Comparison of ENCODE assay signal across 8 cellular contexts in genomic region chr3:64023861-64024223, GRCh38. TPM values are rescaled to one million over a fixed set of nuclear protein-coding genes. Genes with fewer than 3 reads are reported as not detected.
DNase-seq lines count a peak whose midpoint lies in the region; ATAC-seq and TF ChIP-seq lines count a peak whose summit lies in the region.

No MANE protein-coding gene starts in this region.

- peaks cover 7 to 31% (median 16%) of the 10 kb centered on the region in 3 donors for H3K4me1 ChIP-seq in esophagus squamous epithelium

- H3K4me1 Mint-ChIP-seq in stimulated activated effector memory CD8-positive, alpha-beta T cell treated with anti-CD3 and anti-CD28 coated beads, Interleukin-12 subunit alpha, Interleukin-12 subunit beta, amount 100 ng/mL, for 72 hours = peaks cover 12% of the 10 kb centered on the region

- H3K4me3 ChIP-seq in esophagus squamous epithelium = peak overlapping the region; percentile 59 to 97 (median 74)

- no peaks in the 10 kb centered on the region for H3K9me3 Mint-ChIP-seq in stimulated activated effector memory CD8-positive, alpha-beta T cell treated with anti-CD3 and anti-CD28 coated beads, Interleukin-12 subunit alpha, Interleukin-12 subunit beta, amount 100 ng/mL, for 72 hours

- TF ChIP-seq CTCF in esophagus squamous epithelium (IDR thresholded peaks at IDR 0.05) = no peak

- no peak for ATAC-seq in stimulated activated effector memory CD8-positive, alpha-beta T cell treated with anti-CD3 and anti-CD28 coated beads, Interleukin-12 subunit alpha, Interleukin-12 subunit beta, amount 100 ng/mL, for 72 hours
- no peak for ATAC-seq in GM21447 (IDR thresholded peaks at IDR 0.05; ENCODE audit: unreplicated experiment)
- no peak for ATAC-seq in GM18870 (IDR thresholded peaks at IDR 0.05; ENCODE audit: unreplicated experiment)

- peak overlapping the region; percentile 84 for H3K4me3 Mint-ChIP-seq in stimulated activated effector memory CD8-positive, alpha-beta T cell treated with anti-CD3 and anti-CD28 coated beads, Interleukin-12 subunit alpha, Interleukin-12 subunit beta, amount 100 ng/mL, for 72 hours

- peak overlapping the region in 3 of 4 donors; percentile 82 to 90 (median 83) for H3K27ac ChIP-seq in esophagus squamous epithelium

- DNase-seq in DMS53 (lab: John Stamatoyannopoulos, UW) (peak; percentile 12), DMS53 treated with DMSO at 0.1 percent for 48 hours (lab: John Stamatoyannopoulos, UW; ENCODE audit: unreplicated experiment) (no peak), RPMI7951 (ENCODE audit: low read depth) (peak; percentile 51), esophagus squamous epithelium (lab: John Stamatoyannopoulos, UW) (no peak), medulla oblongata (ENCODE audit: extremely low spot score) (no peak)
- no peak for DNase-seq in stimulated activated effector memory CD8-positive, alpha-beta T cell treated with anti-CD3 and anti-CD28 coated beads, Interleukin-12 subunit alpha, Interleukin-12 subunit beta, amount 100 ng/mL, for 72 hours (ENCODE audit: low spot score in 2 of 2)

- WGBS in esophagus squamous epithelium, 2 donors = 64 to 66% methylated on average over 5 of the region's 5 CpGs

- TF ChIP-seq POLR2A in esophagus squamous epithelium (IDR thresholded peaks at IDR 0.05) = no peak

- no peaks in the 10 kb centered on the region for H3K9me3 ChIP-seq in esophagus squamous epithelium

- intact Hi-C loops in esophagus squamous epithelium (cut with DNase I) = no loop called here

- H3K36me3 ChIP-seq in esophagus squamous epithelium = peaks cover 0 to 29% (median under 1%) of the 10 kb centered on the region in 3 donors

- peak overlapping the region; percentile 93 for H3K27ac Mint-ChIP-seq in stimulated activated effector memory CD8-positive, alpha-beta T cell treated with anti-CD3 and anti-CD28 coated beads, Interleukin-12 subunit alpha, Interleukin-12 subunit beta, amount 100 ng/mL, for 72 hours

- H3K36me3 Mint-ChIP-seq in stimulated activated effector memory CD8-positive, alpha-beta T cell treated with anti-CD3 and anti-CD28 coated beads, Interleukin-12 subunit alpha, Interleukin-12 subunit beta, amount 100 ng/mL, for 72 hours = no peaks in the 10 kb centered on the region

- H3K27me3 ChIP-seq in esophagus squamous epithelium = peaks cover 0 to 3% (median 0%) of the 10 kb centered on the region in 4 donors

RNA-seq across cellular contexts. Expression of gene PSMD6, which starts 0.5 kb away (rescaled TPM):
- 174 and 175 TPM in 2 replicates for total RNA-seq in RPMI7951 (2014; rRNA removed; shearing (Covaris generic))
- total RNA-seq in esophagus squamous epithelium = 100 to 1,000 TPM in 1 of 4 donors, 10 to 100 TPM in 3; 53.1 to 102 (median 81.6) TPM

Comparison
In these comparisons a context has a peak if more than half of its experiments do, and no peak if none do; other contexts are left out.
1. DNase-seq: peak in DMS53 (single experiment) and RPMI7951 (single experiment); none in DMS53 treated with DMSO at 0.1 percent for 48 hours (single experiment), esophagus squamous epithelium (single experiment), stimulated activated effector memory CD8-positive, alpha-beta T cell treated with anti-CD3 and anti-CD28 coated beads, Interleukin-12 subunit alpha, Interleukin-12 subunit beta, amount 100 ng/mL, for 72 hours (0 of 2) and medulla oblongata (single experiment).